8 cellular contexts compared by ENCODE assay signal in the genomic region with DNA sequence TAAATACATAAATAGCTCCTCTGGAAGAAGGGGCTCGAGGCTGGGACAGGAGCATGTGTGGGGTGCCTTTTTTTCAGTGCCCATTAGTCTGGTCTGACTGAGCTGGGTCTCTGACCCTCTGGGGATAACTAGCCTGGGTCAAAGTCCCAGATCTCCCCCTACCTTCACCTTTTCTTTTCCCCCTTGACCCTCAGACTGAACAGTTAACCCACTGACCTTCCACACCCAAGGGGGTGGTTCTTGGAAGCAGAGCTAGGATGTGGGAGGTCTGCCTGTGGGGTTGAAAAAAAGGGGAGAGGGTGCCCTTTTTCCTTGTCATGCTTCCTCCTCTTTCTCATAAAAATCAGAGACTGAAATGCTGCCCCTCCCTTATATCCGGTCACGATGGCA. TPM values are rescaled to one million over a fixed set of nuclear protein-coding genes. Genes with fewer than 3 reads are reported as not detected.
A peak's percentile ranks its signal among the peaks of the same experiment; 100 is the strongest.
DNase-seq lines count a peak whose midpoint lies in the region; ATAC-seq and TF ChIP-seq lines count a peak whose summit lies in the region.

No MANE protein-coding gene starts in this region.

- no peaks in the 10 kb centered on the region for H3K27me3 ChIP-seq in CD8-positive, alpha-beta T cell (ENCODE audit: insufficient read depth, low read length)
- peaks cover 10% of the 10 kb centered on the region; the same call in 1 of the 2 replicates for H3K27me3 ChIP-seq in PC-3 (ENCODE audit: low read length)

- H3K4me1 ChIP-seq in CD8-positive, alpha-beta T cell (ENCODE audit: insufficient read depth, low read length), result peaks cover 29% of the 10 kb centered on the region
- H3K4me1 ChIP-seq in PC-3 (ENCODE audit: insufficient read depth, low read length) (peaks cover 11% of the 10 kb centered on the region; the same call in 1 of the 2 replicates), mucosa of descending colon (ENCODE audit: low read depth) (peaks cover 27% of the 10 kb centered on the region)

- no peaks in the 10 kb centered on the region for H3K9me2 ChIP-seq in PC-3 (replicated peaks; ENCODE audit: low read length)

- BruUV-seq in PC-3 (replicated peaks; lab: Mats Ljungman, UMichigan), result TSS peak; percentile 71

- H3K9me3 Mint-ChIP-seq in CD8-positive, alpha-beta T cell, result no peaks in the 10 kb centered on the region
- H3K9me3 Mint-ChIP-seq in endothelial cell (ENCODE audit: unreplicated experiment) (no peaks in the 10 kb centered on the region), osteocyte (ENCODE audit: unreplicated experiment) (no peaks in the 10 kb centered on the region)

- peaks cover 41% of the 10 kb centered on the region for H3K4me1 Mint-ChIP-seq in CD8-positive, alpha-beta T cell (ENCODE audit: low read depth)
- H3K4me1 Mint-ChIP-seq in endothelial cell (ENCODE audit: unreplicated experiment), result peaks cover 17% of the 10 kb centered on the region
- peaks cover 47% of the 10 kb centered on the region for H3K4me1 Mint-ChIP-seq in osteocyte (ENCODE audit: unreplicated experiment)

- peak overlapping the region; percentile 99 for H2AFZ ChIP-seq in PC-3 (ENCODE audit: low read length)

- CTCF ChIA-PET in CD8-positive, alpha-beta T cell (lab: Charles Lee), result interaction anchor here (0.6 to 12.6 kb wide), 37 partner anchors 9 to 219 kb away, joined by 3 to 177 read pairs (median 5); a partner anchor contains a TSS
- CTCF ChIA-PET in PC-3 (lab: Charles Lee), result interaction anchor here (0.7 to 1.2 kb wide), 8 partner anchors 10 to 216 kb away, joined by 3 to 9 read pairs (median 4); no protein-coding TSS in a partner anchor

- H3K9me3 ChIP-seq in CD8-positive, alpha-beta T cell (ENCODE audit: low read length), result no peaks in the 10 kb centered on the region
- H3K9me3 ChIP-seq in PC-3 (ENCODE audit: low read length), result no peaks in the 10 kb centered on the region
- no peaks in the 10 kb centered on the region for H3K9me3 ChIP-seq in mucosa of descending colon

- peak overlapping the region; percentile 58 for H3K27ac ChIP-seq in CD8-positive, alpha-beta T cell (ENCODE audit: low read depth, low read length)
- no peak overlapping the region for H3K27ac ChIP-seq in PC-3 (ENCODE audit: low read length)

- H3K36me3 ChIP-seq in CD8-positive, alpha-beta T cell (ENCODE audit: insufficient read depth, low read length), result no peaks in the 10 kb centered on the region
- H3K36me3 ChIP-seq in PC-3 (ENCODE audit: low read depth, low read length), result no peaks in the 10 kb centered on the region
- H3K36me3 ChIP-seq in mucosa of descending colon (ENCODE audit: low read depth), result no peaks in the 10 kb centered on the region

- intact Hi-C loops in CD8-positive, alpha-beta T cell (cut with DNase I, micrococcal nuclease), result loop anchor here (1.0 to 10.0 kb wide), 11 partner anchors 20 to 236 kb away; a partner anchor contains a TSS
- intact Hi-C loops in PC-3 (cut with micrococcal nuclease), result no loop called here
- intact Hi-C loops in mucosa of descending colon (cut with DNase I, micrococcal nuclease), result loop anchor here (10.0 kb wide), 3 partner anchors 154 to 194 kb away; no protein-coding TSS in a partner anchor

- H3F3A ChIP-seq in PC-3 (ENCODE audit: low read length, unreplicated experiment), result no peaks in the 10 kb centered on the region

- peak overlapping the region; percentile 97 for H3K4me2 ChIP-seq in PC-3 (ENCODE audit: low read length)

- peaks cover 2% of the 10 kb centered on the region for H3K36me3 Mint-ChIP-seq in CD8-positive, alpha-beta T cell
- H3K36me3 Mint-ChIP-seq in endothelial cell (ENCODE audit: low read depth, unreplicated experiment), result peaks cover 4% of the 10 kb centered on the region
- H3K36me3 Mint-ChIP-seq in osteocyte (ENCODE audit: unreplicated experiment), result no peaks in the 10 kb centered on the region

- no peaks in the 10 kb centered on the region for H3K79me2 ChIP-seq in PC-3 (ENCODE audit: low read length)

- peak overlapping the region; percentile 67 for H3K4me3 ChIP-seq in CD8-positive, alpha-beta T cell (ENCODE audit: low read depth, low read length)
- H3K4me3 ChIP-seq in PC-3 (ENCODE audit: low read length) (peak overlapping the region; percentile 78), mucosa of descending colon (no peak overlapping the region)

- TF ChIP-seq CTCF in CD8-positive, alpha-beta T cell (IDR thresholded peaks at IDR 0.05), result no peak
- no peak for TF ChIP-seq CTCF in PC-3 (conservative IDR thresholded peaks at IDR 0.05; ENCODE audit: low read depth, low read length)
- no peak for TF ChIP-seq CTCF in endothelial cell (IDR thresholded peaks at IDR 0.05; ENCODE audit: unreplicated experiment)
- TF ChIP-seq CTCF in osteocyte (IDR thresholded peaks at IDR 0.05), result no peak
- no peak for TF ChIP-seq CTCF in mucosa of descending colon (IDR thresholded peaks at IDR 0.05)
- no peak for TF ChIP-seq CTCF in omental fat pad (IDR thresholded peaks at IDR 0.05)

- no peak for DNase-seq in CD8-positive, alpha-beta T cell
- DNase-seq in PC-3 (no peak), endothelial cell (ENCODE audit: low spot score) (no peak), osteocyte (ENCODE audit: extremely low spot score, unreplicated experiment) (no peak), NCI-H82 (lab: John Stamatoyannopoulos, UW) (no peak), DMS 273 treated with DMSO at 0.1 percent for 48 hours (lab: John Stamatoyannopoulos, UW) (no peak), mucosa of descending colon (no peak), omental fat pad (ENCODE audit: low spot score) (no peak)

- no peaks in the 10 kb centered on the region for H4K20me1 ChIP-seq in PC-3 (ENCODE audit: low read length)

- H3K27ac Mint-ChIP-seq in CD8-positive, alpha-beta T cell, result peak overlapping the region; percentile 96
- H3K27ac Mint-ChIP-seq in endothelial cell (ENCODE audit: unreplicated experiment) (peak overlapping the region; percentile 91), osteocyte (ENCODE audit: unreplicated experiment) (peak overlapping the region; percentile 97)

- H3K27me3 Mint-ChIP-seq in CD8-positive, alpha-beta T cell (ENCODE audit: low read depth), result peaks cover 3% of the 10 kb centered on the region
- H3K27me3 Mint-ChIP-seq in endothelial cell (ENCODE audit: unreplicated experiment) (peaks cover 22% of the 10 kb centered on the region), osteocyte (ENCODE audit: unreplicated experiment) (no peaks in the 10 kb centered on the region)

- no peak for ATAC-seq in CD8-positive, alpha-beta T cell
- ATAC-seq in PC-3 (no peak), mucosa of descending colon (no peak), omental fat pad (ENCODE audit: low FRiP score) (no peak)

- peak overlapping the region; percentile 45; the same call in 1 of the 2 replicates for H3K9ac ChIP-seq in PC-3 (ENCODE audit: low read length)

- POLR2A ChIA-PET in CD8-positive, alpha-beta T cell (lab: Charles Lee), result interaction anchor here (0.6 to 2.9 kb wide), 8 partner anchors 19 to 235 kb away, joined by 3 to 20 read pairs (median 6); a partner anchor contains a TSS
- POLR2A ChIA-PET in PC-3 (lab: Charles Lee; ENCODE audit: unreplicated experiment), result no interaction called here

- H3K4me3 Mint-ChIP-seq in CD8-positive, alpha-beta T cell, result peak overlapping the region; percentile 96
- H3K4me3 Mint-ChIP-seq in endothelial cell (ENCODE audit: unreplicated experiment) (peak overlapping the region; percentile 96), osteocyte (ENCODE audit: unreplicated experiment) (peak overlapping the region; percentile 93)

RNA-seq across cellular contexts. Expression of a gene that starts 0.9 kb away (rescaled TPM):
- total RNA-seq in CD8-positive, alpha-beta T cell, result 1 to 10 TPM in 1 of 2 experiments, under 1 TPM in 1; 0.67 to 1.2 TPM
- total RNA-seq in PC-3 (2014; rRNA removed) (3.0 TPM in 1 of 2 replicates, not detected in the other), endothelial cell (ENCODE audit: unreplicated experiment) (0.77 TPM), osteocyte (3.5 and 7.7 TPM in 2 replicates), mucosa of descending colon (1 to 10 TPM in 2 of 3 donors, under 1 TPM in 1; 0.46 to 2.0 (median 1.9) TPM), omental fat pad (under 1 TPM in 3 of 4 donors, not detected in 1; 0.09 to 0.60 (median 0.19) TPM)

RNA-seq across cellular contexts. Expression of a gene that starts 3.6 kb away (rescaled TPM):
- total RNA-seq in CD8-positive, alpha-beta T cell, result not detected
- total RNA-seq in PC-3 (2014; rRNA removed) (not detected in 2 replicates), endothelial cell (ENCODE audit: unreplicated experiment) (not detected), osteocyte (1.0 and 1.3 TPM in 2 replicates), mucosa of descending colon (not detected), omental fat pad (under 1 TPM in 1 of 4 donors, not detected in 3; 0.25 TPM)

RNA-seq across cellular contexts. Expression of a gene that starts 21.0 kb away (rescaled TPM):
- total RNA-seq in CD8-positive, alpha-beta T cell, result 100 to 1,000 TPM; 367 to 377 TPM
- total RNA-seq in PC-3 (2014; rRNA removed), result not detected in 2 replicates
- 65.4 TPM for total RNA-seq in endothelial cell (ENCODE audit: unreplicated experiment)
- total RNA-seq in osteocyte, result 1.5 and 2.1 TPM in 2 replicates
- total RNA-seq in mucosa of descending colon, result 10 to 100 TPM in 2 of 3 donors, 1 to 10 TPM in 1; 8.8 to 18.5 (median 15.0) TPM
- total RNA-seq in omental fat pad, result 10 to 100 TPM; 13.8 to 85.6 (median 29.8) TPM

RNA-seq across cellular contexts. Expression of a gene that starts 24.1 kb away (rescaled TPM):
- total RNA-seq in CD8-positive, alpha-beta T cell, result under 1 TPM; 0.17 to 0.24 TPM
- not detected in 2 replicates for total RNA-seq in PC-3 (2014; rRNA removed)
- not detected for total RNA-seq in endothelial cell (ENCODE audit: unreplicated experiment)
- not detected in 2 replicates for total RNA-seq in osteocyte
- total RNA-seq in mucosa of descending colon, result not detected
- total RNA-seq in omental fat pad, result not detected

RNA-seq across cellular contexts. Expression of a gene that starts 27.8 kb away (rescaled TPM):
- 100 to 1,000 TPM in 1 of 2 experiments, 10 to 100 TPM in 1; 93.2 to 103 TPM for total RNA-seq in CD8-positive, alpha-beta T cell
- total RNA-seq in PC-3 (2014; rRNA removed) (14.0 and 15.7 TPM in 2 replicates), endothelial cell (ENCODE audit: unreplicated experiment) (39.4 TPM), osteocyte (62.2 and 65.0 TPM in 2 replicates), mucosa of descending colon (10 to 100 TPM; 43.9 to 80.8 (median 80.6) TPM), omental fat pad (10 to 100 TPM; 24.2 to 47.3 (median 26.7) TPM)
